Comparison of ENCODE assay signal across 14 cellular contexts in genomic region chr10:119217937-119218579, GRCh38. TPM values are rescaled to one million over a fixed set of nuclear protein-coding genes. Genes with fewer than 3 reads are reported as not detected.
DNase-seq lines count a peak whose midpoint lies in the region; ATAC-seq and TF ChIP-seq lines count a peak whose summit lies in the region.
"Had no signal": no experiment of that assay in that cellular context is flagged by ENCODE, and none has a peak within 500 bp of the region (broad histone marks: within the 10 kb centered on the region; RNA-seq: fewer than 3 reads in every experiment).

No MANE protein-coding gene starts in this region.

- TF ChIP-seq CTCF in HEK293 (tag by site-specific recombination; IDR thresholded peaks at IDR 0.05) = no peak
- TF ChIP-seq CTCF in adrenal gland (IDR thresholded peaks at IDR 0.05) = no peak
- TF ChIP-seq CTCF in brain microvascular endothelial cell (IDR thresholded peaks at IDR 0.05; ENCODE audit: low read depth, low read length, missing control alignments) = no peak

- 57 to 65% (median 59%) methylated on average over 4 to 5 of the region's 5 CpGs for WGBS in adrenal gland, 4 donors

- CTCF ChIA-PET in HEK293 (lab: Yijun Ruan, JAX) = interaction anchor here (0.7 to 1.6 kb wide), 4 partner anchors 9 to 391 kb away, joined by 3 to 13 read pairs (median 4); partner anchors contain the start of gene GRK5

- POLR2A ChIA-PET in HEK293 (lab: Yijun Ruan, JAX) = interaction anchor here (0.8 kb wide), 1 partner anchor 8 kb away, joined by 4 read pairs; no protein-coding TSS in a partner anchor

- intact Hi-C loops in adrenal gland (cut with DNase I) = no loop called here
- intact Hi-C loops in left cardiac atrium (cut with DNase I) = no loop called here
- intact Hi-C loops in sciatic nerve (cut with DNase I) = no loop called here

- in situ Hi-C loops in brain microvascular endothelial cell (cut with HindIII; ENCODE audit: low pct_ligation_motif_present, low sequenced_read_pairs) = loop anchor here (25.0 kb wide), 1 partner anchor 194 kb away; no protein-coding TSS in a partner anchor

- H3K9me3 ChIP-seq in HEK293 (ENCODE audit: control insufficient read depth, insufficient read depth, low read depth, low read length) (no peaks in the 10 kb centered on the region), adrenal gland (replicated peaks in 1 of 3) (no peaks in the 10 kb centered on the region)
- H3K9me3 ChIP-seq: Caco-2 had no signal

- H3K27me3 ChIP-seq in adrenal gland (no peaks in the 10 kb centered on the region), brain microvascular endothelial cell (replicated peaks) (no peaks in the 10 kb centered on the region)

- TF ChIP-seq POLR2A in adrenal gland (IDR thresholded peaks at IDR 0.05) = no peak

- ATAC-seq in left cardiac atrium (peak; percentile 67 to 72), sciatic nerve (peak; percentile 43), GM18909 (IDR thresholded peaks at IDR 0.05; ENCODE audit: poor library complexity, unreplicated experiment) (no peak)
- ATAC-seq: activated T-cell treated with anti-CD3 and anti-CD28 coated beads, Interleukin-2, amount 50 U/mL, for 72 hours; PC-3 had no signal

- H3K27ac ChIP-seq in HEK293 (ENCODE audit: extremely low read depth, low read depth, low read length) (no peak overlapping the region), adrenal gland (peak overlapping the region in 3 of 5 donors; percentile 4 to 67 (median 12)), brain microvascular endothelial cell (no peak overlapping the region)

- H3K36me3 ChIP-seq in HEK293 (ENCODE audit: control insufficient read depth in 2 of 2, insufficient read depth in 1 of 2, low read length in 2 of 2) (no peaks in the 10 kb centered on the region), adrenal gland (replicated peaks in 1 of 2) (no peaks in the 10 kb centered on the region), brain microvascular endothelial cell (replicated peaks) (no peaks in the 10 kb centered on the region)

- H3K4me1 ChIP-seq in HEK293 (ENCODE audit: control insufficient read depth, insufficient read depth, low read length) (peaks cover 20% of the 10 kb centered on the region), adrenal gland (replicated peaks in 1 of 2) (peaks cover 33 to 60% of the 10 kb centered on the region in 2 donors)

- DNase-seq in adrenal gland (peak in 4 of 7 donors; percentile 42 to 71 (median 54)), left cardiac atrium (no peak), sciatic nerve (ENCODE audit: low spot score) (no peak), brain microvascular endothelial cell (no peak), activated gamma-delta T cell (lab: John Stamatoyannopoulos, UW) (no peak), HUDEP-2 (lab: John Stamatoyannopoulos, UW; ENCODE audit: unreplicated experiment in 76 of 76) (no peak)
- DNase-seq: activated CD4-positive, alpha-beta T cell treated with anti-CD3 and anti-CD28 coated beads, Interleukin-2, amount 50 U/mL, for 1 hour; activated T-cell treated with anti-CD3 and anti-CD28 coated beads, Interleukin-2, amount 50 U/mL, for 72 hours; Caco-2; NCI-H1105; PC-3; stimulated activated CD4-positive, alpha-beta T cell treated with anti-CD3 and anti-CD28 coated beads, Interleukin-12 subunit alpha, Interleukin-12 subunit beta, amount 100 ng/mL, for 4 hours had no signal

- H3K4me3 ChIP-seq in HEK293 (ENCODE audit: low read depth, low read length) (no peak overlapping the region), adrenal gland (no peak overlapping the region), brain microvascular endothelial cell (ENCODE audit: low read depth, low read length) (no peak overlapping the region)

TF ChIP-seq in HEK293, 187 proteins besides CTCF, POLR2A, EP300 and RAD21 (continues in another document):
- TF ChIP-seq TSHZ1 (tag by site-specific recombination; IDR thresholded peaks at IDR 0.05; ENCODE audit: borderline replicate concordance) (no peak), ZNF561 (tag by site-specific recombination; IDR thresholded peaks at IDR 0.05; ENCODE audit: borderline replicate concordance) (no peak; the same call in none of the 2 replicates), ZNF280C (tag by site-specific recombination; IDR thresholded peaks at IDR 0.05) (no peak), ZIC2 (tag by site-specific recombination; IDR thresholded peaks at IDR 0.05) (peak; percentile 73), ZBTB17 (tag by site-specific recombination; IDR thresholded peaks at IDR 0.05) (peak; percentile 58), ZNF596 (tag by site-specific recombination; IDR thresholded peaks at IDR 0.05) (no peak), ZNF555 (tag by site-specific recombination; conservative IDR thresholded peaks at IDR 0.05) (no peak), ZNF776 (tag by site-specific recombination; IDR thresholded peaks at IDR 0.05; ENCODE audit: borderline replicate concordance) (no peak), ZNF548 (tag by site-specific recombination; IDR thresholded peaks at IDR 0.05) (no peak), ZSCAN16 (tag by site-specific recombination; IDR thresholded peaks at IDR 0.05) (no peak), KLF16 (tag by site-specific recombination; IDR thresholded peaks at IDR 0.05) (no peak), ZNF560 (tag by site-specific recombination; IDR thresholded peaks at IDR 0.05; ENCODE audit: borderline replicate concordance) (no peak), ZNF2 (tag by site-specific recombination; IDR thresholded peaks at IDR 0.05) (0 out of 2 replicates have a peak, but pooled peaks have one; percentile 18), ZFP37 (tag by site-specific recombination; IDR thresholded peaks at IDR 0.05) (no peak), PRDM6 (tag by site-specific recombination; IDR thresholded peaks at IDR 0.05) (peak; percentile 7; the same call in 1 of the 2 replicates)

RNA-seq across cellular contexts. Expression of gene GRK5, which starts 10.7 kb away (rescaled TPM):
- total RNA-seq in adrenal gland = 10 to 100 TPM; 13.8 to 96.4 (median 21.5) TPM
- polyA plus RNA-seq in adrenal gland = 10 to 100 TPM in 1 of 3 donors, 1 to 10 TPM in 2; 9.3 to 68.4 (median 9.8) TPM
- 10 to 100 TPM; 36.4 to 60.1 TPM for total RNA-seq in left cardiac atrium
- 54.1 TPM for total RNA-seq in sciatic nerve

RNA-seq across cellular contexts. Expression of gene PRDX3, which starts 39.4 kb away (rescaled TPM):
- total RNA-seq in adrenal gland (100 to 1,000 TPM; 306 to 628 (median 425) TPM), left cardiac atrium (100 to 1,000 TPM; 162 to 183 TPM), sciatic nerve (62.3 TPM)
- polyA plus RNA-seq in adrenal gland = 100 to 1,000 TPM; 150 to 596 (median 200) TPM

RNA-seq across cellular contexts. Expression of gene SFXN4, which starts 52.5 kb away (rescaled TPM):
- total RNA-seq in adrenal gland = 10 to 100 TPM; 31.0 to 55.7 (median 45.8) TPM
- polyA plus RNA-seq in adrenal gland = 100 to 1,000 TPM in 2 of 3 donors, 10 to 100 TPM in 1; 53.6 to 135 (median 102) TPM
- 10 to 100 TPM; 34.7 to 36.8 TPM for total RNA-seq in left cardiac atrium
- 13.5 TPM for total RNA-seq in sciatic nerve

Comparison
In these comparisons a context has a peak if more than half of its experiments do, and no peak if none do; other contexts are left out.
1. H3K27ac ChIP-seq: peak in adrenal gland (3 of 5); none in HEK293 (single experiment) and brain microvascular endothelial cell (single experiment).
2. DNase-seq: peak in adrenal gland (4 of 7); none in left cardiac atrium (single experiment), sciatic nerve (single experiment), brain microvascular endothelial cell (single experiment), activated gamma-delta T cell (single experiment) and HUDEP-2 (0 of 76).